Comparison of ENCODE assay signal across 1 cellular context in genomic region chr6:35427851-35428321, GRCh38.
TF ChIP-seq lines count a peak whose summit lies in the region.

No MANE protein-coding gene starts in this region.

TF ChIP-seq in endothelial cell of umbilical vein, 7 proteins besides CTCF, POLR2A, EP300 and RAD21:
- no peak for TF ChIP-seq POLR2AphosphoS5 (IDR thresholded peaks at IDR 0.05; ENCODE audit: insufficient read depth, low read depth, low read length)
- peak; percentile 74 for TF ChIP-seq MYC (IDR thresholded peaks at IDR 0.05; ENCODE audit: low read depth, low read length)
- TF ChIP-seq FOS (IDR thresholded peaks at IDR 0.05; ENCODE audit: borderline replicate concordance, insufficient read depth, low read length): peak; percentile 71
